In genomic region chr3:116849261-116849688, GRCh38 we compare ENCODE assay signal across 21 cellular contexts.
DNase-seq lines count a peak whose midpoint lies in the region; FAIRE-seq and TF ChIP-seq lines count a peak whose summit lies in the region.
"Had no signal": no experiment of that assay in that cellular context is flagged by ENCODE, and none has a peak within 500 bp of the region (broad histone marks: within the 10 kb centered on the region; RNA-seq: fewer than 3 reads in every experiment).

No MANE protein-coding gene starts in this region.

- peak overlapping the region; percentile 66 for H2BK120ac ChIP-seq in H1 (replicated peaks; ENCODE audit: low read depth, low read length)

- no peak overlapping the region for H4K8ac ChIP-seq in H1 (ENCODE audit: extremely low read depth, insufficient read depth, low read length)

- 0 out of 2 replicates have a peak overlapping the region, but pooled peaks have one; percentile 72 for H2BK20ac ChIP-seq in H1 (ENCODE audit: low read length)

- H3K56ac ChIP-seq in H1 (replicated peaks; ENCODE audit: insufficient read length, low read depth, low read length): no peak overlapping the region

- H3K9ac ChIP-seq in H1 (replicated peaks in 1 of 4; ENCODE audit: extremely low read depth in 1 of 4, low read depth in 3 of 4, low read length in 3 of 4) (no peak overlapping the region), iPS-15b (ENCODE audit: low read depth, low read length) (no peak overlapping the region)
- H3K9ac ChIP-seq: BLaER1, KMS-11 had no signal

- H3K23ac ChIP-seq in H1 (ENCODE audit: insufficient read length): no peak overlapping the region

- CTCF ChIA-PET in H1 (lab: Charles Lee; ENCODE audit: partially characterized antibody): interaction anchor here (1.1 kb wide), 1 partner anchor 78 kb away, joined by 3 read pairs; no protein-coding TSS in a partner anchor

- H4K91ac ChIP-seq in H1 (replicated peaks; ENCODE audit: insufficient read length, low read length): peak overlapping the region; percentile 83

- no peak overlapping the region for H3K4ac ChIP-seq in H1 (replicated peaks; ENCODE audit: insufficient read length, low read depth, low read length)

- POLR2A ChIA-PET in H1 (lab: Charles Lee; ENCODE audit: partially characterized antibody): interaction anchor here (1.2 kb wide), 1 partner anchor 551 kb away, joined by 3 read pairs; no protein-coding TSS in a partner anchor

- H2BK12ac ChIP-seq in H1 (ENCODE audit: low read depth, low read length): no peak overlapping the region

- peak overlapping the region; percentile 35 for H3K27ac ChIP-seq in H1 (ENCODE audit: low read depth, low read length)
- H3K27ac ChIP-seq: BLaER1, KMS-11, RWPE1 had no signal

- no peaks in the 10 kb centered on the region for H4K20me1 ChIP-seq in H1 (replicated peaks in 1 of 2; ENCODE audit: control insufficient read depth in 1 of 2, insufficient read depth in 2 of 2, low read length in 2 of 2)
- H4K20me1 ChIP-seq: BLaER1 had no signal

- H3K4me2 ChIP-seq in H1 (ENCODE audit: insufficient read depth in 1 of 2, low read depth in 2 of 2, low read length in 2 of 2): peak overlapping the region; percentile 42 to 48; a peak in 3 of 4 replicates
- H3K4me2 ChIP-seq: BLaER1, KMS-11 had no signal

- H2AFZ ChIP-seq in H1 (ENCODE audit: low read length): no peak overlapping the region

- H3K4me1 ChIP-seq in HAP-1: peaks cover 40% of the 10 kb centered on the region
- peaks cover 0 to 9% (median 6%) of the 10 kb centered on the region in 4 experiments; a peak in 4 of 7 replicates for H3K4me1 ChIP-seq in H1 (replicated peaks in 1 of 4; ENCODE audit: control insufficient read depth in 3 of 4, insufficient read depth in 4 of 4, low read length in 3 of 4)
- H3K4me1 ChIP-seq in iPS-15b (ENCODE audit: control insufficient read depth, insufficient read depth, low read length): peaks cover 26% of the 10 kb centered on the region
- H3K4me1 ChIP-seq: BLaER1 had no signal

- peak overlapping the region; percentile 63; the same call in 1 of the 2 replicates for H2BK5ac ChIP-seq in H1 (ENCODE audit: low read depth, low read length)

- H3K9me3 ChIP-seq in HAP-1: 0 out of 2 replicates have a peak, but pooled peaks cover 4% of the 10 kb centered on the region
- H3K9me3 ChIP-seq in H1 (ENCODE audit: insufficient read depth in 2 of 2, low read depth in 1 of 2, low read length in 1 of 2): peaks cover 0 to 8% of the 10 kb centered on the region in 2 experiments; a peak in 1 of 4 replicates
- no peaks in the 10 kb centered on the region for H3K9me3 ChIP-seq in iPS-15b (ENCODE audit: control insufficient read depth, insufficient read depth, low read length)

- 4% methylated on average over 3 of the region's 3 CpGs; no CpG with 5 or more reads in 1 of the 2 experiments for WGBS in H1 (ENCODE audit: extremely low coverage in 1 of 2, insufficient coverage in 1 of 2, insufficient read length in 1 of 2, insufficient replicate concordance in 2 of 2, low coverage in 1 of 2, low lambda C conversion rate in 2 of 2, missing lambda C conversion rate in 1 of 2), 2 experiments

- TF ChIP-seq CTCF in H1 (IDR thresholded peaks at IDR 0.05; ENCODE audit: control extremely low read depth in 1 of 3, insufficient read depth in 1 of 3, low read depth in 1 of 3, low read length in 3 of 3): no peak

- H2AK5ac ChIP-seq in H1 (ENCODE audit: low read depth, low read length): no peak overlapping the region

- peak; percentile 51 to 95 for DNase-seq in HAP-1 (ENCODE audit: low spot score in 2 of 2)
- DNase-seq in H1 (ENCODE audit: low read depth in 1 of 2, low spot score in 2 of 2): peak; percentile 17 to 52
- no peak for DNase-seq in nucleus accumbens (lab: John Stamatoyannopoulos, UW)
- DNase-seq in activated T-cell treated with anti-CD3 and anti-CD28 coated beads, Interleukin-2, amount 50 U/mL, for 1 hour: no peak
- DNase-seq in HuH-7 (ENCODE audit: low spot score): no peak
- no peak for DNase-seq in NCI-H2107 (lab: John Stamatoyannopoulos, UW)
- DNase-seq: CD4-positive, CD25-positive, alpha-beta regulatory T cell; GOT3; MM.1S; NCI-H1417; NCI-H1694; NCI-H2029 treated with DMSO at 0.1 percent for 48 hours; NCI-H2227 treated with DMSO at 0.1 percent for 48 hours; NCI-H526 treated with DMSO at 0.1 percent for 48 hours; SHP77 had no signal

- H3K4me3 ChIP-seq in HAP-1 (no peak overlapping the region), H1 (ENCODE audit: extremely low read depth in 1 of 4, insufficient read depth in 2 of 4, low read depth in 3 of 4, low read length in 4 of 4) (peak overlapping the region in 1 of 4 experiments; percentile 25; a peak in 1 of 8 replicates), iPS-15b (ENCODE audit: low read depth, low read length) (peak overlapping the region; percentile 2)
- H3K4me3 ChIP-seq: BLaER1 had no signal

- no peaks in the 10 kb centered on the region for H3K79me2 ChIP-seq in H1 (ENCODE audit: control insufficient read depth in 1 of 2, insufficient read depth in 2 of 2, low read length in 2 of 2)

- H3K36me3 ChIP-seq in HAP-1 (replicated peaks) (no peaks in the 10 kb centered on the region), H1 (ENCODE audit: control insufficient read depth in 2 of 4, insufficient read depth in 4 of 4, low read length in 3 of 4) (peaks cover 0 to 6% (median 2%) of the 10 kb centered on the region in 4 experiments; a peak in 2 of 8 replicates), iPS-15b (ENCODE audit: control insufficient read depth, insufficient read depth, low read length) (no peaks in the 10 kb centered on the region)
- H3K36me3 ChIP-seq: BLaER1 had no signal

- in situ Hi-C loops in HAP-1 (cut with MboI; ENCODE audit: low sequenced_read_pairs): no loop called here

- TF ChIP-seq POLR2A in H1 (IDR thresholded peaks at IDR 0.05; ENCODE audit: control extremely low read depth in 1 of 2, low read depth in 2 of 2, low read length in 2 of 2): no peak

- no peak overlapping the region for H3K14ac ChIP-seq in H1 (ENCODE audit: insufficient read length)

- H3K27me3 ChIP-seq in HAP-1 (ENCODE audit: low read depth): no peaks in the 10 kb centered on the region
- no peaks in the 10 kb centered on the region for H3K27me3 ChIP-seq in H1 (replicated peaks in 1 of 4; ENCODE audit: control insufficient read depth in 3 of 4, extremely low read depth in 1 of 4, insufficient read depth in 3 of 4, low read length in 3 of 4)
- no peaks in the 10 kb centered on the region for H3K27me3 ChIP-seq in iPS-15b (ENCODE audit: control insufficient read depth, insufficient read depth, low read length)
- H3K27me3 ChIP-seq: BLaER1 had no signal

- H4K5ac ChIP-seq in H1 (ENCODE audit: insufficient read length, low read depth, low read length): peak overlapping the region; percentile 58

- peak; percentile 77 for FAIRE-seq in H1 (lab: Jason Lieb, UNC)
- FAIRE-seq: A204.1, D721Med had no signal

- no peaks in the 10 kb centered on the region for H3K79me1 ChIP-seq in H1 (ENCODE audit: low read depth, low read length)

- no peak overlapping the region for H2BK15ac ChIP-seq in H1 (ENCODE audit: low read length)

- peak overlapping the region; percentile 52; the same call in 1 of the 2 replicates for H3K18ac ChIP-seq in H1 (ENCODE audit: extremely low read depth, low read length)

- no peak for TF ChIP-seq RAD21 in H1 (IDR thresholded peaks at IDR 0.05 in 1 of 2, conservative IDR thresholded peaks at IDR 0.05 in 1 of 2; ENCODE audit: low read depth in 2 of 2, low read length in 2 of 2)

- H3K23me2 ChIP-seq in H1 (ENCODE audit: low read depth, low read length): no peaks in the 10 kb centered on the region; the same call in 1 of the 2 replicates

- no peak for TF ChIP-seq EP300 in H1 (IDR thresholded peaks at IDR 0.05; ENCODE audit: borderline replicate concordance in 1 of 2, low read depth in 2 of 2, low read length in 2 of 2)

TF ChIP-seq in H1, 55 proteins besides CTCF, POLR2A, EP300 and RAD21 (continues in another document):
- TF ChIP-seq MAX (IDR thresholded peaks at IDR 0.05): peak; percentile 81
- peak; percentile 5; the same call in 1 of the 2 replicates for TF ChIP-seq TEAD4 (IDR thresholded peaks at IDR 0.05; ENCODE audit: low read depth, low read length)
- no peak for TF ChIP-seq KDM1A (IDR thresholded peaks at IDR 0.05; ENCODE audit: borderline replicate concordance, low read length)
- peak; percentile 38; the same call in 1 of the 2 replicates for TF ChIP-seq RBBP5 (IDR thresholded peaks at IDR 0.05; ENCODE audit: borderline replicate concordance, low read depth, low read length)
- TF ChIP-seq ASH2L (IDR thresholded peaks at IDR 0.05; ENCODE audit: low read length): peak; percentile 50
- TF ChIP-seq POU5F1 (IDR thresholded peaks at IDR 0.05; ENCODE audit: low read depth, low read length): peak; percentile 72; the same call in 1 of the 2 replicates
- no peak for TF ChIP-seq FOSL1 (IDR thresholded peaks at IDR 0.05; ENCODE audit: insufficient read depth, low read depth, low read length)
- TF ChIP-seq E2F6 (IDR thresholded peaks at IDR 0.05): peak; percentile 72; the same call in 1 of the 2 replicates

Comparison
In these comparisons a context has a peak if more than half of its experiments do, and no peak if none do; other contexts are left out.
1. DNase-seq: peak in HAP-1 (2 of 2) and H1 (2 of 2); none in nucleus accumbens (0 of 56), activated T-cell treated with anti-CD3 and anti-CD28 coated beads, Interleukin-2, amount 50 U/mL, for 1 hour (single experiment), HuH-7 (single experiment) and NCI-H2107 (single experiment).